Comparison of ENCODE assay signal across 1 cellular context in the genomic region with DNA sequence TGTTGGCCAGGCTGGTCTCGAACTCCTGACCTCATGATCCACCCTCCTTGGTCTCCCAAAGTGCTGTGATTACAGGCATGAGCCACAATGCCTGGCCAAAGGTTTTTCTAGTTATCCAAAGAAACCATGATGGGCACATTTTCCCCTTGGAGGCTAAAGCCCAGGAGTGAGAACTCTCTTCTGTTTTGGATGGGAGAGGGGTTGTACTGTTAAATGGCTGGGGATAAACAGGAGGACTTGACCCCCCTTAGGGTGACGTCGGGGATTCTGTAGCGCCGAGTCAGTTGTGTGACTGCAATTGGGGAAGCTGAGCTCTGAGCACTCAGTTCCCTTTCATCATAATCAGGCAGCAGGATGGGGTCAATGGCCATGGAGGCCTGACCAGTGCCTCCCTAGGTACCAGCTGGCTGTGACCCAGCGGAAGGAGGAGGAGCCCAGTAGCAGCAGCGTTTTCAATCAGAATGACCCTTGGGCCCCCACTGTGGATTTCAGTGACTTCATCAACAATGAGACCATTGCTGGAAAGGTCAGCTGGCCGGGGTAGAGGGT.
A peak's percentile ranks its signal among the peaks of the same experiment; 100 is the strongest.
TF ChIP-seq lines count a peak whose summit lies in the region.

No MANE protein-coding gene starts in this region.

TF ChIP-seq in HepG2, 621 proteins besides CTCF, POLR2A, EP300 and RAD21 (continued from another document):
- TF ChIP-seq ZNF644 (CRISPR knock-in tag; IDR thresholded peaks at IDR 0.05; ENCODE audit: low read depth), result peak; percentile 64; the same call in 1 of the 2 replicates
- TF ChIP-seq, protein P1, sequence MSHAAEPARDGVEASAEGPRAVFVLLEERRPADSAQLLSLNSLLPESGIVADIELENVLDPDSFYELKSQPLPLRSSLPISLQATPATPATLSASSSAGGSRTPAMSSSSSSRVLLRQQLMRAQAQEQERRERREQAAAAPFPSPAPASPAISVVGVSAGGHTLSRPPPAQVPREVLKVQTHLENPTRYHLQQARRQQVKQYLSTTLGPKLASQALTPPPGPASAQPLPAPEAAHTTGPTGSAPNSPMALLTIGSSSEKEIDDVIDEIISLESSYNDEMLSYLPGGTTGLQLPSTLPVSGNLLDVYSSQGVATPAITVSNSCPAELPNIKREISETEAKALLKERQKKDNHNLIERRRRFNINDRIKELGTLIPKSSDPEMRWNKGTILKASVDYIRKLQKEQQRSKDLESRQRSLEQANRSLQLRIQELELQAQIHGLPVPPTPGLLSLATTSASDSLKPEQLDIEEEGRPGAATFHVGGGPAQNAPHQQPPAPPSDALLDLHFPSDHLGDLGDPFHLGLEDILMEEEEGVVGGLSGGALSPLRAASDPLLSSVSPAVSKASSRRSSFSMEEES (CRISPR knock-in tag; IDR thresholded peaks at IDR 0.05), result peak; percentile 48; the same call in 1 of the 2 replicates
